Comparison of ENCODE assay signal across 16 cellular contexts in genomic region chr17:63967953-63968352, GRCh38.
DNase-seq lines count a peak whose midpoint lies in the region; ATAC-seq lines count a peak whose summit lies in the region.
"Had no signal": no experiment of that assay in that cellular context is flagged by ENCODE, and none has a peak within 500 bp of the region (broad histone marks: within the 10 kb centered on the region; RNA-seq: fewer than 3 reads in every experiment).

No MANE protein-coding gene starts in this region.

- DNase-seq in DMS53 (lab: John Stamatoyannopoulos, UW) (peak; percentile 15), DMS53 treated with DMSO at 0.1 percent for 48 hours (lab: John Stamatoyannopoulos, UW; ENCODE audit: unreplicated experiment) (no peak)
- DNase-seq in stimulated activated CD4-positive, alpha-beta T cell treated with anti-CD3 and anti-CD28 coated beads, Interleukin-1b, Interleukin-23, amount 100 ng/mL, for 48 hours, result peak; percentile 53
- no peak for DNase-seq in stimulated activated CD4-positive, alpha-beta T cell treated with anti-CD3 and anti-CD28 coated beads, Interleukin-4, amount 100 ng/mL, for 4 hours
- peak; percentile 47 for DNase-seq in stimulated activated CD8-positive, alpha-beta memory T cell treated with anti-CD3 and anti-CD28 coated beads, Interleukin-4, amount 100 ng/mL, for 48 hours
- DNase-seq: activated gamma-delta T cell treated with Interleukin-2 at 50 U/mL for 16 hours; effector memory CD4-positive, alpha-beta T cell; esophagus squamous epithelium; H9; midbrain; NCI-H2029 treated with DMSO at 0.1 percent for 48 hours; NCI-H510A; nephron progenitor cell; small intestine; T-cell had no signal

- no peak for ATAC-seq in HG02642 (IDR thresholded peaks at IDR 0.05; ENCODE audit: poor library complexity, unreplicated experiment)
- ATAC-seq: T-cell had no signal

Comparison
In these comparisons a context has a peak if more than half of its experiments do, and no peak if none do; other contexts are left out.
1. DNase-seq: peak in DMS53 (single experiment), stimulated activated CD4-positive, alpha-beta T cell treated with anti-CD3 and anti-CD28 coated beads, Interleukin-1b, Interleukin-23, amount 100 ng/mL, for 48 hours (single experiment) and stimulated activated CD8-positive, alpha-beta memory T cell treated with anti-CD3 and anti-CD28 coated beads, Interleukin-4, amount 100 ng/mL, for 48 hours (single experiment); none in DMS53 treated with DMSO at 0.1 percent for 48 hours (single experiment) and stimulated activated CD4-positive, alpha-beta T cell treated with anti-CD3 and anti-CD28 coated beads, Interleukin-4, amount 100 ng/mL, for 4 hours (0 of 2).